ENCODE assay signal across 23 cellular contexts in genomic region chr3:98974442-98974841, GRCh38.
DNase-seq lines count a peak whose midpoint lies in the region; ATAC-seq, FAIRE-seq and TF ChIP-seq lines count a peak whose summit lies in the region.
"Had no signal": no experiment of that assay in that cellular context is flagged by ENCODE, and none has a peak within 500 bp of the region (broad histone marks: within the 10 kb centered on the region; RNA-seq: fewer than 3 reads in every experiment).

No MANE protein-coding gene starts in this region.

- DNase-seq in HCEC 1CT (peak; percentile 51), bronchial epithelial cell (ENCODE audit: low read depth) (peak; percentile 51), mesenchymal stem cell (no peak), ascending aorta (ENCODE audit: low spot score in 2 of 2) (no peak)
- DNase-seq in stimulated activated CD4-positive, alpha-beta T cell treated with anti-CD3 and anti-CD28 coated beads, Interleukin-4, amount 100 ng/mL, for 1 hour, result no peak
- DNase-seq: AML-193; CD4-positive, alpha-beta T cell; DMS79; EL; GF-D8; NCI-H1048; NCI-H1417; NCI-H1694; NCI-H2081; NCI-H2227 treated with DMSO at 0.1 percent for 48 hours; NCI-H526 treated with DMSO at 0.1 percent for 48 hours; Peyer's patch; SIG-M5 had no signal

- H2AFZ ChIP-seq in ACC112 (ENCODE audit: low read length, unreplicated experiment) (no peak overlapping the region), mesenchymal stem cell (ENCODE audit: low read depth, low read length) (no peak overlapping the region)

- H3K4me3 ChIP-seq in ACC112 (ENCODE audit: low read depth, low read length), result no peak overlapping the region
- no peak overlapping the region for H3K4me3 ChIP-seq in bronchial epithelial cell (ENCODE audit: low read depth, low read length)
- no peak overlapping the region for H3K4me3 ChIP-seq in mesenchymal stem cell (ENCODE audit: insufficient read depth in 1 of 2, low read depth in 1 of 2, low read length in 2 of 2)
- H3K4me3 ChIP-seq in ascending aorta, result no peak overlapping the region
- H3K4me3 ChIP-seq: BLaER1 treated with 17β-estradiol and CSF1 and Interleukin-3, amounts not matched to agents 10 nM and 100 nM; Peyer's patch; SK-N-MC had no signal

- H3K4me1 ChIP-seq in ACC112 (ENCODE audit: control insufficient read depth, insufficient read depth, low read length, unreplicated experiment) (peaks cover 58% of the 10 kb centered on the region), mesenchymal stem cell (ENCODE audit: control insufficient read depth, insufficient read depth, low read depth, low read length) (peaks cover 1% of the 10 kb centered on the region), ascending aorta (no peaks in the 10 kb centered on the region)
- H3K4me1 ChIP-seq: Peyer's patch had no signal

- no peak overlapping the region for H2BK15ac ChIP-seq in mesenchymal stem cell (ENCODE audit: low read depth, poor library complexity, severe bottlenecking)

- H3K36me3 ChIP-seq in ACC112 (ENCODE audit: insufficient read depth, low read length) (no peaks in the 10 kb centered on the region; the same call in 1 of the 2 replicates), bronchial epithelial cell (ENCODE audit: control insufficient read depth, insufficient read depth, low read length) (no peaks in the 10 kb centered on the region), mesenchymal stem cell (ENCODE audit: control insufficient read depth in 1 of 2, insufficient read depth in 2 of 2, low read depth in 1 of 2, low read length in 2 of 2) (no peaks in the 10 kb centered on the region), ascending aorta (no peaks in the 10 kb centered on the region)
- H3K36me3 ChIP-seq: BLaER1 treated with 17β-estradiol and CSF1 and Interleukin-3, amounts not matched to agents 10 nM and 100 nM; Peyer's patch had no signal

- H3K27me3 ChIP-seq in ACC112 (ENCODE audit: insufficient read depth, low read length) (no peaks in the 10 kb centered on the region), bronchial epithelial cell (ENCODE audit: control insufficient read depth, insufficient read depth, low read length) (no peaks in the 10 kb centered on the region), mesenchymal stem cell (ENCODE audit: control insufficient read depth in 1 of 2, insufficient read depth in 1 of 2, low read length in 2 of 2) (no peaks in the 10 kb centered on the region), ascending aorta (no peaks in the 10 kb centered on the region)
- H3K27me3 ChIP-seq: BLaER1 treated with 17β-estradiol and CSF1 and Interleukin-3, amounts not matched to agents 10 nM and 100 nM; Peyer's patch had no signal

- H2BK5ac ChIP-seq in mesenchymal stem cell (ENCODE audit: low read depth, low read length, poor library complexity, severe bottlenecking), result no peak overlapping the region

- no peak overlapping the region for H2AK5ac ChIP-seq in mesenchymal stem cell (ENCODE audit: low read length, severe bottlenecking)

- H3K23ac ChIP-seq in mesenchymal stem cell (ENCODE audit: low read length in 2 of 2), result no peak overlapping the region

- H2BK120ac ChIP-seq in mesenchymal stem cell (ENCODE audit: low read depth, low read length), result no peak overlapping the region

- no peak for ATAC-seq in HG02642 (IDR thresholded peaks at IDR 0.05; ENCODE audit: poor library complexity, unreplicated experiment)

- no peak overlapping the region for H3K4me2 ChIP-seq in mesenchymal stem cell (ENCODE audit: low read length, poor library complexity, severe bottlenecking)
- H3K4me2 ChIP-seq: BLaER1 treated with 17β-estradiol and CSF1 and Interleukin-3, amounts not matched to agents 10 nM and 100 nM had no signal

- peaks cover 26% of the 10 kb centered on the region for H3K79me2 ChIP-seq in ACC112 (ENCODE audit: control insufficient read depth, insufficient read depth, low read length, unreplicated experiment)

- no peak overlapping the region for H2BK12ac ChIP-seq in mesenchymal stem cell (ENCODE audit: low read length in 2 of 2)

- H3K9me3 ChIP-seq in mesenchymal stem cell (ENCODE audit: control insufficient read depth, low read length) (peaks cover 7% of the 10 kb centered on the region), ascending aorta (no peaks in the 10 kb centered on the region)
- H3K9me3 ChIP-seq: Peyer's patch had no signal

- H3K18ac ChIP-seq in mesenchymal stem cell (ENCODE audit: low read depth in 1 of 2, low read length in 2 of 2), result no peak overlapping the region

- no peak for TF ChIP-seq CTCF in bronchial epithelial cell (IDR thresholded peaks at IDR 0.05; ENCODE audit: insufficient read depth, low read length, severe bottlenecking)
- TF ChIP-seq CTCF in ascending aorta (IDR thresholded peaks at IDR 0.05), result no peak

- no peak overlapping the region for H3K14ac ChIP-seq in mesenchymal stem cell (ENCODE audit: low read length in 2 of 2)

- no peak overlapping the region for H4K91ac ChIP-seq in mesenchymal stem cell (ENCODE audit: low read length)

- no peaks in the 10 kb centered on the region for H3K79me1 ChIP-seq in mesenchymal stem cell (replicated peaks; ENCODE audit: low read length, poor library complexity, severe bottlenecking)

- H3K27ac ChIP-seq in ACC112 (ENCODE audit: low read depth, low read length) (peak overlapping the region; percentile 69), mesenchymal stem cell (ENCODE audit: low read length, poor library complexity, severe bottlenecking) (no peak overlapping the region), ascending aorta (no peak overlapping the region)
- H3K27ac ChIP-seq: BLaER1 treated with 17β-estradiol and CSF1 and Interleukin-3, amounts not matched to agents 10 nM and 100 nM; Peyer's patch; SK-N-MC had no signal

- no peak overlapping the region for H3K4ac ChIP-seq in mesenchymal stem cell (ENCODE audit: low read depth in 1 of 2, low read length in 2 of 2)

- intact Hi-C loops in ascending aorta (cut with DNase I), result no loop called here

- no peak overlapping the region for H4K8ac ChIP-seq in mesenchymal stem cell (ENCODE audit: low read length)

- FAIRE-seq in bronchial epithelial cell (lab: Jason Lieb, UNC), result no peak
- FAIRE-seq: GM12891 had no signal

- peak overlapping the region; percentile 25 for H3K9ac ChIP-seq in mesenchymal stem cell (ENCODE audit: low read length)
- H3K9ac ChIP-seq: BLaER1 treated with 17β-estradiol and CSF1 and Interleukin-3, amounts not matched to agents 10 nM and 100 nM had no signal

Comparison
In these comparisons a context has a peak if more than half of its experiments do, and no peak if none do; other contexts are left out.
1. DNase-seq: peak in HCEC 1CT (single experiment) and bronchial epithelial cell (single experiment); none in mesenchymal stem cell (single experiment), ascending aorta (0 of 2) and stimulated activated CD4-positive, alpha-beta T cell treated with anti-CD3 and anti-CD28 coated beads, Interleukin-4, amount 100 ng/mL, for 1 hour (single experiment).